ENCODE assay signal across 24 cellular contexts in the genomic region with DNA sequence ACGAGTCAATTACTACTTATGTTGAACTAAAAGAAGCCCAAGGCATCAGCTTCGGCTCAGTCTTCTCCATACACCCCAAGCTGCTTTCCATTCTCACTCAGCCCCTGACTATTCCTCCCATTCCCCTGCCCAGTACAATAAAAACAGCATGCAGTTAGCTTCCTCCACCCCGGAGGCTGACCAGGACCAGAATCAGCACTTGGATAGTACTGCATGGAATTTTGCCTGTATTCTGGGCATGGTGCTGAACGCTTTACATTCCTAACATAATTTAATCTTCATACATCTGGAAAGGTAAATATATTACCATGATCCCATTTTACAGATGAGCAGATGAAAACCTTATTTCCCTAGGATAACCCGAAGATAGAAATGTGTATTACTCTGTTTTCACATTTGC.
"Had no signal": no experiment of that assay in that cellular context is flagged by ENCODE, and none has a peak within 500 bp of the region (broad histone marks: within the 10 kb centered on the region; RNA-seq: fewer than 3 reads in every experiment).

No MANE protein-coding gene starts in this region.

- H3K4me3 ChIP-seq: left lung, lower lobe of right lung, ovary, right atrium auricular region, right lobe of liver, smooth muscle cell, tibial nerve, uterus had no signal

- H3K27me3 ChIP-seq: ovary, right atrium auricular region, right lobe of liver, tibial nerve, uterus had no signal

- H3K4me2 ChIP-seq: smooth muscle cell had no signal

- H3K27ac ChIP-seq: left lung, lower lobe of right lung, neutrophil, ovary, right atrium auricular region, right lobe of liver, tibial nerve, uterus had no signal

- H3K4me1 ChIP-seq: left lung, lower lobe of right lung, right atrium auricular region, right lobe of liver, tibial nerve, uterus had no signal

- H3K9me3 ChIP-seq: left lung, lower lobe of right lung, neutrophil, ovary, right atrium auricular region, right lobe of liver, tibial nerve, uterus had no signal

- H3K36me3 ChIP-seq: left lung, lower lobe of right lung, neutrophil, ovary, right atrium auricular region, right lobe of liver, tibial nerve, uterus had no signal

- ATAC-seq: left colon; left lung; lower lobe of right lung; naive thymus-derived CD8-positive, alpha-beta T cell; right lobe of liver; stimulated activated memory B cell treated with anti-CD40 and anti-IgM and Interleukin-4, amounts not matched to agents 10 μg/mL and 1 μg/mL and 100 μg/mL, for 72 hours; stimulated activated naive CD8-positive, alpha-beta T cell treated with anti-CD3 and anti-CD28 coated beads, Interleukin-15, amount 100 ng/mL, for 72 hours had no signal

- DNase-seq: immature natural killer cell; kidney; left colon; left lung; lower lobe of right lung; mammary epithelial cell; mesenchymal stem cell; naive thymus-derived CD8-positive, alpha-beta T cell; occipital lobe; ovary; right lobe of liver; stimulated activated CD4-positive, alpha-beta T cell treated with anti-CD3 and anti-CD28 coated beads, Interleukin-1b, Interleukin-23, amount 100 ng/mL, for 48 hours; stimulated activated CD4-positive, alpha-beta T cell treated with anti-CD3 and anti-CD28 coated beads, Interleukin-2, amount 100 ng/mL, for 48 hours; stimulated activated CD4-positive, alpha-beta T cell treated with anti-CD3 and anti-CD28 coated beads, Interleukin-4, amount 100 ng/mL, for 4 hours; stimulated activated CD8-positive, alpha-beta memory T cell treated with anti-CD3 and anti-CD28 coated beads, Interleukin-4, amount 100 ng/mL, for 48 hours; stimulated activated naive CD4-positive, alpha-beta T cell treated with Interleukin-2 at 50 U/mL for 16 hours; stimulated activated naive CD8-positive, alpha-beta T cell treated with anti-CD3 and anti-CD28 coated beads, Interleukin-15, amount 100 ng/mL, for 72 hours; substantia nigra; uterus had no signal
